ENCODE assay signal across 28 cellular contexts in the genomic region with DNA sequence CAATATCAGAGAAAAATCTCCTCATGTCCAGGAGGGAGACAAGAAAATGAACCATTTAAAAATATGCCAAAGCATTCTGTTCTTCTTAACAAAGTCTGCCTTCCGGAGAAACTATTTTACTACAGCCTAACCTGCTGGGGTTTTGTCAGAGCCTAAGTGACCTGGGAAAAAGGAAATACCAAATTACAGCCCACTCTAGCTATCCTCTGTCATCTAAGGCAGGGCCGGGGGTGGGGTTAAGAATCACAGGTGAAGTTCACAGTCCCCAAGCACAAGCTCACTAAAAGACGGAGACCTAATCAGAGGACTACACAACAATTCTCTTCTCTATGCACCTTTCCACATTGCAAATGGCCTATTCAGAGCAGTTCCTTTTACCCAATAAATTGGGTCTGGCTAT.
"Had no signal": no experiment of that assay in that cellular context is flagged by ENCODE, and none has a peak within 500 bp of the region (broad histone marks: within the 10 kb centered on the region; RNA-seq: fewer than 3 reads in every experiment).

No MANE protein-coding gene starts in this region.

- H3K4me3 Mint-ChIP-seq: immature natural killer cell; natural killer cell; stimulated activated memory B cell treated with anti-CD40 and anti-IgM and Interleukin-4, amounts not matched to agents 10 μg/mL and 1 μg/mL and 100 μg/mL, for 72 hours; type B pancreatic cell had no signal

- H3K9me3 ChIP-seq: ovary, testis had no signal

- FAIRE-seq: endothelial cell of umbilical vein had no signal

- ATAC-seq: foreskin keratinocyte; gastroesophageal sphincter; heart left ventricle; left ventricle myocardium superior; lower lobe of right lung; natural killer cell; psoas muscle; right cardiac atrium; stimulated activated memory B cell treated with anti-CD40 and anti-IgM and Interleukin-4, amounts not matched to agents 10 μg/mL and 1 μg/mL and 100 μg/mL, for 72 hours; stimulated activated naive CD8-positive, alpha-beta T cell treated with anti-CD3 and anti-CD28 coated beads, Interleukin-15, Interleukin-2, amounts not matched to agents 100 U/mL and 50 U/mL, for 24 hours had no signal

- H3K4me2 ChIP-seq: hepatocyte had no signal

- H3K4me3 ChIP-seq: coronary artery, esophagus muscularis mucosa, gastroesophageal sphincter, heart left ventricle, hepatocyte, lower lobe of right lung, ovary, psoas muscle, skin epidermis, spleen, testis, tibial artery had no signal

- H3K4me1 Mint-ChIP-seq: immature natural killer cell; natural killer cell; stimulated activated memory B cell treated with anti-CD40 and anti-IgM and Interleukin-4, amounts not matched to agents 10 μg/mL and 1 μg/mL and 100 μg/mL, for 72 hours had no signal

- H3K4me1 ChIP-seq: esophagus muscularis mucosa, foreskin keratinocyte, gastroesophageal sphincter, heart left ventricle, lower lobe of right lung, psoas muscle, spleen, testis, tibial artery had no signal

- H3K27me3 Mint-ChIP-seq: stimulated activated memory B cell treated with anti-CD40 and anti-IgM and Interleukin-4, amounts not matched to agents 10 μg/mL and 1 μg/mL and 100 μg/mL, for 72 hours; type B pancreatic cell had no signal

- H3K79me2 ChIP-seq: hepatocyte had no signal

- H3K27ac ChIP-seq: coronary artery, esophagus muscularis mucosa, foreskin keratinocyte, gastroesophageal sphincter, heart left ventricle, hepatocyte, lower lobe of right lung, ovary, psoas muscle, skin epidermis, spleen, testis, tibial artery had no signal

- H3K36me3 ChIP-seq: esophagus muscularis mucosa, gastroesophageal sphincter, heart left ventricle, lower lobe of right lung, ovary, spleen, tibial artery had no signal

- H3K27ac Mint-ChIP-seq: immature natural killer cell; natural killer cell; stimulated activated memory B cell treated with anti-CD40 and anti-IgM and Interleukin-4, amounts not matched to agents 10 μg/mL and 1 μg/mL and 100 μg/mL, for 72 hours; type B pancreatic cell had no signal

- H3K27me3 ChIP-seq: esophagus muscularis mucosa, gastroesophageal sphincter, heart left ventricle, hepatocyte, ovary, spleen, testis, tibial artery had no signal

- H3K36me3 Mint-ChIP-seq: type B pancreatic cell had no signal

- DNase-seq: dermis blood vessel endothelial cell; effector memory CD4-positive, alpha-beta T cell; heart left ventricle; immature natural killer cell; islet precursor cell; left ventricle myocardium superior; lower lobe of right lung; natural killer cell; occipital lobe; ovary; posterior cingulate gyrus; psoas muscle; right cardiac atrium; spleen; stimulated activated CD4-positive, alpha-beta T cell treated with anti-CD3 and anti-CD28 coated beads, Interleukin-4, amount 100 ng/mL, for 4 hours; stimulated activated naive CD8-positive, alpha-beta T cell treated with anti-CD3 and anti-CD28 coated beads, Interleukin-15, Interleukin-2, amounts not matched to agents 100 U/mL and 50 U/mL, for 24 hours; substantia nigra; testis; tibial artery had no signal
